ENCODE assay signal across 9 cellular contexts in the genomic region with DNA sequence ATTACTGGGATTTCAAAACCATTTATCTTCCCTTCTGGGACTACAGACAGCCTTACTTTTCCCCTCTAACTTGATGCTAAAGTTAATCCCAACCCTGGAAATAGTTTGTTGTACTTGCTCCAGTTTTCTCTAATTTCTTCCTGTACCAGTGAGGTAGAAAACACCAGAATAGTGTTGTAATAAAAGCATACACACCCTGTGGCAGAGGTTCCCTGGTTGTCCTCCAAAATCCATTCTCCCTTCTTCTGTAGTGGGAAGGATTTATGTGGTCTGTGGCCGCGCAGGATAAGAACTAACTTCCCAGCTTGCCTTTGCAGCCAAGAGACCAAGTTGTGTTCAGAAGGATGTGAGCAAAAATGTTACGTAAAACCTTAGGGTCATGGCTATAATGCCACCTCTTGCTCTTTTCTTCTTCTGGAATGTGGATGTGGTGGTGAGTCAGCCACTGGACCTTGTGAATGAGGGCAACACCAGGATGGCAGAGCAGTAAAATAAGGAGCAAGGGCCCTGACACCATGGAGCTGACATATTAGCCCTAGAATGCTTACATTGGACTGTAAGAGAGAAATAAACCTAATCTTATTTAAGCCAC. TPM values are rescaled to one million over a fixed set of nuclear protein-coding genes. Genes with fewer than 3 reads are reported as not detected.
DNase-seq lines count a peak whose midpoint lies in the region; ATAC-seq, FAIRE-seq and TF ChIP-seq lines count a peak whose summit lies in the region.
"Had no signal": no experiment of that assay in that cellular context is flagged by ENCODE, and none has a peak within 500 bp of the region (broad histone marks: within the 10 kb centered on the region; RNA-seq: fewer than 3 reads in every experiment).

No MANE protein-coding gene starts in this region.

- no peak overlapping the region for H3K4me2 ChIP-seq in OCI-LY7 (ENCODE audit: low read length)

- H3K4me3 ChIP-seq in OCI-LY7 (ENCODE audit: low read depth, low read length, poor library complexity, severe bottlenecking): no peak overlapping the region

- H3K9me3 ChIP-seq in OCI-LY7 (ENCODE audit: low read length): no peaks in the 10 kb centered on the region

- no peaks in the 10 kb centered on the region for H3K27me3 Mint-ChIP-seq in progenitor cell of endocrine pancreas

- POLR2A ChIA-PET in OCI-LY7 (lab: Charles Lee): interaction anchor here (1.0 kb wide), 1 partner anchor 30 kb away, joined by 4 read pairs; no protein-coding TSS in a partner anchor

- H3K9me2 ChIP-seq in OCI-LY7 (ENCODE audit: insufficient read depth, low read length): no peaks in the 10 kb centered on the region

- TF ChIP-seq CTCF in progenitor cell of endocrine pancreas (IDR thresholded peaks at IDR 0.05; ENCODE audit: unreplicated experiment): no peak
- no peak for TF ChIP-seq CTCF in OCI-LY7 (conservative IDR thresholded peaks at IDR 0.05; ENCODE audit: low read length)

- H3K27ac Mint-ChIP-seq in progenitor cell of endocrine pancreas: peak overlapping the region; percentile 34

- peak; percentile 85 for FAIRE-seq in RCC 7860 (lab: Jason Lieb, UNC)

- no peaks in the 10 kb centered on the region for H3K79me2 ChIP-seq in OCI-LY7 (ENCODE audit: insufficient read depth, low read depth, low read length)

- intact Hi-C loops in OCI-LY7 (cut with micrococcal nuclease; ENCODE audit: unreplicated experiment): no loop called here

- no peaks in the 10 kb centered on the region for H3K9me3 Mint-ChIP-seq in progenitor cell of endocrine pancreas (ENCODE audit: low read depth)

- H4K20me1 ChIP-seq in OCI-LY7 (ENCODE audit: insufficient read depth, low read length): no peaks in the 10 kb centered on the region

- H3K27ac ChIP-seq in OCI-LY7 (ENCODE audit: low read depth, low read length, poor library complexity, severe bottlenecking): no peak overlapping the region

- no peak overlapping the region for H3K4me3 Mint-ChIP-seq in progenitor cell of endocrine pancreas (ENCODE audit: low read depth)

- H3K36me3 ChIP-seq in OCI-LY7 (ENCODE audit: insufficient read depth, low read length): peaks cover 42% of the 10 kb centered on the region

- peaks cover 23% of the 10 kb centered on the region for H3K4me1 Mint-ChIP-seq in progenitor cell of endocrine pancreas (ENCODE audit: low read depth)

- CTCF ChIA-PET in OCI-LY7 (lab: Charles Lee; ENCODE audit: unreplicated experiment): no interaction called here

- no TSS peak for BruUV-seq in OCI-LY7 (replicated peaks; lab: Mats Ljungman, UMichigan)

- DNase-seq in EH (ENCODE audit: low read depth) (peak; percentile 89), RCC 7860 (ENCODE audit: low spot score) (peak; percentile 80), progenitor cell of endocrine pancreas (ENCODE audit: low spot score, unreplicated experiment) (no peak), NCI-H1436 treated with DMSO at 0.1 percent for 48 hours (lab: John Stamatoyannopoulos, UW) (no peak), NCI-H146 (lab: John Stamatoyannopoulos, UW) (no peak), OCI-LY7 (ENCODE audit: low spot score) (no peak)
- DNase-seq: DND-41 had no signal

- no peaks in the 10 kb centered on the region for H3K4me1 ChIP-seq in OCI-LY7 (ENCODE audit: insufficient read depth, low read length, poor library complexity, severe bottlenecking)

- peaks cover 8% of the 10 kb centered on the region for H3K36me3 Mint-ChIP-seq in progenitor cell of endocrine pancreas (ENCODE audit: insufficient read depth)

- ATAC-seq in esophagus mucosa (peak; percentile 57), GM21786 (IDR thresholded peaks at IDR 0.05; ENCODE audit: unreplicated experiment) (no peak)

- no peak overlapping the region for H2AFZ ChIP-seq in OCI-LY7 (ENCODE audit: low read length)

RNA-seq across cellular contexts. Expression of a gene that starts 28.4 kb away (rescaled TPM):
- total RNA-seq in esophagus mucosa (20.5 TPM), progenitor cell of endocrine pancreas (47.0 and 50.4 TPM in 2 replicates), OCI-LY7 (2022) (47.4 and 52.8 TPM in 2 replicates)
- total RNA-seq in OCI-LY7 (2014; rRNA removed; shearing (Covaris generic)): 39.3 and 54.9 TPM in 2 replicates

Comparison
In these comparisons a context has a peak if more than half of its experiments do, and no peak if none do; other contexts are left out.
1. DNase-seq: peak in EH (single experiment) and RCC 7860 (single experiment); none in progenitor cell of endocrine pancreas (single experiment), NCI-H1436 treated with DMSO at 0.1 percent for 48 hours (single experiment), NCI-H146 (single experiment) and OCI-LY7 (single experiment).